1 cellular context compared by ENCODE assay signal in the genomic region with DNA sequence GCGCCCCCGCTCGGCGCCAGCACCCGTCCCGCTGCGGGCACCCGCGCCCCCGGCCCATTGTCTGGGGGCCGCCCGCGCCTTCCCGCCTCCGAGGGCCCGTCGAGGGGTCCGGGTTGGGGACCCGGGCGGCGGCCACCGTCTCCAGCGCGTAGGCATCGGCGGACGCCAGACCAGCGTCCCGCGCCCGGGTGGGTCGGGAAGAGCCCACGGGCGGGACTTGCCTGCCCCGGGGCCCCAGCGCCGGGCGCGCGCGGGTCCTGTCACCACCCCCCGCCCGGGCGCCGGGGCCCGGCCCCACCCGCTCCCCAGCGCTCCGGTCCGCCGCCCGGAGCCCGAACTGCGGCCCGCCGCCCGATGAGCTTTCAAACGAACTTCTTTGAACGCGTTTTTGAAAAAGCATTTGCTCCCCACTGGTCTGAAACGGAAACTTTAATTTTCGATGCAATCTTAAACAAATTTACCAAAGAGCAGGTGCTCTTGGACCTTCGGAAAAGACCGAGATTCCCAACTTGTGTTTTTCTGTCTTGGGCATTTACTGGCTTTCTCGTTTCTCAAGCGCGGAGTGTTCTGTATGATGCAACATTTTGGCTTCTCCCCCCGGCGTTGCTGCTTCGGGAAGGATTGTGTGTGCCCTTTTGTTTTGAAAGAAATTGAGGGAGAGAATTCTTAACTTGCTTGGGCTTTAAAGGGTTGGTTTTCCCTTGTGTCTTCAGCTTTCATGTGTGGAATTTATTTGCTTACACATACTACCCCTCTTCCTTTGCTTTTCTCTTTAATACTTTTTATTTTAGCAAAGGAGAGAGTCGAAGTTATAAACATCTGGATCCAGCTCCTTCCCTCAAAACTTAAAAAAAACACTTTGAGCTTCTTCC.
TF ChIP-seq lines count a peak whose summit lies in the region.

No MANE protein-coding gene starts in this region.

TF ChIP-seq in SK-N-SH, 30 proteins besides CTCF, POLR2A, EP300 and RAD21 (continued from another document):
- TF ChIP-seq, protein P1, sequence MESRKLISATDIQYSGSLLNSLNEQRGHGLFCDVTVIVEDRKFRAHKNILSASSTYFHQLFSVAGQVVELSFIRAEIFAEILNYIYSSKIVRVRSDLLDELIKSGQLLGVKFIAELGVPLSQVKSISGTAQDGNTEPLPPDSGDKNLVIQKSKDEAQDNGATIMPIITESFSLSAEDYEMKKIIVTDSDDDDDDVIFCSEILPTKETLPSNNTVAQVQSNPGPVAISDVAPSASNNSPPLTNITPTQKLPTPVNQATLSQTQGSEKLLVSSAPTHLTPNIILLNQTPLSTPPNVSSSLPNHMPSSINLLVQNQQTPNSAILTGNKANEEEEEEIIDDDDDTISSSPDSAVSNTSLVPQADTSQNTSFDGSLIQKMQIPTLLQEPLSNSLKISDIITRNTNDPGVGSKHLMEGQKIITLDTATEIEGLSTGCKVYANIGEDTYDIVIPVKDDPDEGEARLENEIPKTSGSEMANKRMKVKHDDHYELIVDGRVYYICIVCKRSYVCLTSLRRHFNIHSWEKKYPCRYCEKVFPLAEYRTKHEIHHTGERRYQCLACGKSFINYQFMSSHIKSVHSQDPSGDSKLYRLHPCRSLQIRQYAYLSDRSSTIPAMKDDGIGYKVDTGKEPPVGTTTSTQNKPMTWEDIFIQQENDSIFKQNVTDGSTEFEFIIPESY (IDR thresholded peaks at IDR 0.05; ENCODE audit: borderline replicate concordance, low read depth) = no peak
- TF ChIP-seq JUND (IDR thresholded peaks at IDR 0.05) (no peak), YY1 (IDR thresholded peaks at IDR 0.05; ENCODE audit: low read depth) (no peak), FOXJ3 (CRISPR knock-in tag; IDR thresholded peaks at IDR 0.05) (no peak), MXI1 (IDR thresholded peaks at IDR 0.05; ENCODE audit: low read depth, low read length) (peak; percentile 47; the same call in 1 of the 2 replicates), EZH2phosphoT487 (IDR thresholded peaks at IDR 0.05; ENCODE audit: borderline replicate concordance, low read depth) (no peak), POLR2AphosphoS5 (IDR thresholded peaks at IDR 0.05; ENCODE audit: low read depth, low read length) (no peak; the same call in 1 of the 2 replicates), SIN3A (IDR thresholded peaks at IDR 0.05; ENCODE audit: borderline replicate concordance, low read depth, low read length) (peak; percentile 62; the same call in 1 of the 2 replicates)
- TF ChIP-seq, protein P2, sequence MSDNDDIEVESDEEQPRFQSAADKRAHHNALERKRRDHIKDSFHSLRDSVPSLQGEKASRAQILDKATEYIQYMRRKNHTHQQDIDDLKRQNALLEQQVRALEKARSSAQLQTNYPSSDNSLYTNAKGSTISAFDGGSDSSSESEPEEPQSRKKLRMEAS (IDR thresholded peaks at IDR 0.05; ENCODE audit: low read depth) = peak; percentile 17; the same call in 1 of the 2 replicates
- TF ChIP-seq, protein P3, sequence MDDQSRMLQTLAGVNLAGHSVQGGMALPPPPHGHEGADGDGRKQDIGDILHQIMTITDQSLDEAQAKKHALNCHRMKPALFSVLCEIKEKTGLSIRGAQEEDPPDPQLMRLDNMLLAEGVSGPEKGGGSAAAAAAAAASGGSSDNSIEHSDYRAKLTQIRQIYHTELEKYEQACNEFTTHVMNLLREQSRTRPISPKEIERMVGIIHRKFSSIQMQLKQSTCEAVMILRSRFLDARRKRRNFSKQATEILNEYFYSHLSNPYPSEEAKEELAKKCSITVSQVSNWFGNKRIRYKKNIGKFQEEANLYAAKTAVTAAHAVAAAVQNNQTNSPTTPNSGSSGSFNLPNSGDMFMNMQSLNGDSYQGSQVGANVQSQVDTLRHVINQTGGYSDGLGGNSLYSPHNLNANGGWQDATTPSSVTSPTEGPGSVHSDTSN (IDR thresholded peaks at IDR 0.05) = no peak
- TF ChIP-seq, protein P4, sequence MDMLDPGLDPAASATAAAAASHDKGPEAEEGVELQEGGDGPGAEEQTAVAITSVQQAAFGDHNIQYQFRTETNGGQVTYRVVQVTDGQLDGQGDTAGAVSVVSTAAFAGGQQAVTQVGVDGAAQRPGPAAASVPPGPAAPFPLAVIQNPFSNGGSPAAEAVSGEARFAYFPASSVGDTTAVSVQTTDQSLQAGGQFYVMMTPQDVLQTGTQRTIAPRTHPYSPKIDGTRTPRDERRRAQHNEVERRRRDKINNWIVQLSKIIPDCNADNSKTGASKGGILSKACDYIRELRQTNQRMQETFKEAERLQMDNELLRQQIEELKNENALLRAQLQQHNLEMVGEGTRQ (IDR thresholded peaks at IDR 0.05; ENCODE audit: borderline replicate concordance, low read depth, low read length) = no peak
TF ChIP-seq in SK-N-SH: peak in this region for 4.
